Comparison of ENCODE assay signal across 9 cellular contexts in genomic region chr6:89353702-89354392, GRCh38. TPM values are rescaled to one million over a fixed set of nuclear protein-coding genes. Genes with fewer than 3 reads are reported as not detected.
DNase-seq lines count a peak whose midpoint lies in the region; ATAC-seq, FAIRE-seq and TF ChIP-seq lines count a peak whose summit lies in the region.
"Had no signal": no experiment of that assay in that cellular context is flagged by ENCODE, and none has a peak within 500 bp of the region (broad histone marks: within the 10 kb centered on the region; RNA-seq: fewer than 3 reads in every experiment).

No MANE protein-coding gene starts in this region.

- TF ChIP-seq CTCF in GM20000 (IDR thresholded peaks at IDR 0.05; ENCODE audit: extremely low read depth, missing control alignments) (no peak), lower lobe of right lung (IDR thresholded peaks at IDR 0.05) (no peak)

- H3K27me3 ChIP-seq in lower lobe of right lung (ENCODE audit: low read depth), result no peaks in the 10 kb centered on the region
- H3K27me3 ChIP-seq: SJSA1 had no signal

- FAIRE-seq in HTR-8/SVneo (lab: Jason Lieb, UNC), result no peak

- DNase-seq in COLO668 (lab: John Stamatoyannopoulos, UW; ENCODE audit: unreplicated experiment) (peak; percentile 56), GM20000 (ENCODE audit: low spot score) (peak; percentile 70), NCI-H748 (lab: John Stamatoyannopoulos, UW; ENCODE audit: unreplicated experiment) (peak; percentile 94), lower lobe of right lung (no peak), NOMO-1 treated with dmso at 0.1 percent for 144 hours (lab: John Stamatoyannopoulos, UW; ENCODE audit: unreplicated experiment) (no peak), iPS-NIHi7 (ENCODE audit: extremely low spot score) (no peak), HTR-8/SVneo (ENCODE audit: insufficient read length, low spot score) (no peak)

- peak overlapping the region; percentile 99 for H3K27ac ChIP-seq in lower lobe of right lung

- H3K4me1 ChIP-seq in lower lobe of right lung, result peaks cover 33% of the 10 kb centered on the region

- intact Hi-C loops in lower lobe of right lung (cut with DNase I), result no loop called here

- H3K36me3 ChIP-seq in lower lobe of right lung, result no peaks in the 10 kb centered on the region

- H3K4me3 ChIP-seq in lower lobe of right lung, result no peak overlapping the region

- no peaks in the 10 kb centered on the region for H3K9me3 ChIP-seq in lower lobe of right lung
- H3K9me3 ChIP-seq: SJSA1 had no signal

- no peak for ATAC-seq in lower lobe of right lung
- no peak for ATAC-seq in GM19395 (IDR thresholded peaks at IDR 0.05; ENCODE audit: unreplicated experiment)

RNA-seq across cellular contexts. Expression of gene UBE2J1, which starts 1.3 kb away (rescaled TPM):
- total RNA-seq in lower lobe of right lung, result 46.9 TPM

RNA-seq across cellular contexts. Expression of gene GABRR2, which starts 38.7 kb away (rescaled TPM):
- total RNA-seq in lower lobe of right lung, result 1.2 TPM
- total RNA-seq: SJSA1 had no signal

RNA-seq across cellular contexts. Expression of gene RRAGD, which starts 58.2 kb away (rescaled TPM):
- total RNA-seq in lower lobe of right lung, result 62.9 TPM
- total RNA-seq: SJSA1 had no signal

Comparison
In these comparisons a context has a peak if more than half of its experiments do, and no peak if none do; other contexts are left out.
1. DNase-seq: peak in COLO668 (single experiment), GM20000 (single experiment) and NCI-H748 (single experiment); none in lower lobe of right lung (single experiment), NOMO-1 treated with dmso at 0.1 percent for 144 hours (single experiment), iPS-NIHi7 (single experiment) and HTR-8/SVneo (single experiment).